24 cellular contexts compared by ENCODE assay signal in the genomic region with DNA sequence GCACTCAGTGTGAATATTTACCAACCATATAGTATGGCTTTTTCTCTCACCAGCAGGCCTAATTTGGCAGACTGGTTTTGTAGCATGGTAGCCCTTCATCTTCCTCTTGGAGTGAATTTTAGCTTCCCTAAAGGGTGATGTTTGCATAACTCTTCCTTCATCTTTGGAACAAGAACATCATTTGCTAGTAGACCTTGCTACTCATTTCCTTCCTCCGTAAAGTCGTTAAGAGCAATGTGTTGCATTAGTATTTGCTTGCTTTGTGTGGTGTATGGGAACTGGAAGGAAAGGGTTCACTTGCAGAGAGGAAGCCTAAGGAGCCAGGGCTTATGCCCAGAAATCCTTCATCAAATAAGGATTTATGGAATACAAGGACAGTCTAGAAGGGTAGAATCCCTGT.
"Had no signal": no experiment of that assay in that cellular context is flagged by ENCODE, and none has a peak within 500 bp of the region (broad histone marks: within the 10 kb centered on the region; RNA-seq: fewer than 3 reads in every experiment).

No MANE protein-coding gene starts in this region.

- H3K9me3 Mint-ChIP-seq: immature natural killer cell; memory B cell; natural killer cell treated with Interleukin-12 subunit alpha and Interleukin-12 subunit beta and Interleukin-15 and Interleukin-18, amount 100 ng/mL, for 72 hours; stimulated activated effector memory CD8-positive, alpha-beta T cell treated with anti-CD3 and anti-CD28 coated beads, Interleukin-12 subunit alpha, Interleukin-12 subunit beta, amount 100 ng/mL, for 72 hours had no signal

- H3K27ac Mint-ChIP-seq: immature natural killer cell; memory B cell; natural killer cell treated with Interleukin-12 subunit alpha and Interleukin-12 subunit beta and Interleukin-15 and Interleukin-18, amount 100 ng/mL, for 72 hours; progenitor cell of endocrine pancreas; stimulated activated effector memory CD8-positive, alpha-beta T cell treated with anti-CD3 and anti-CD28 coated beads, Interleukin-12 subunit alpha, Interleukin-12 subunit beta, amount 100 ng/mL, for 72 hours; stimulated activated naive CD8-positive, alpha-beta T cell treated with anti-CD3 and anti-CD28 coated beads, Interleukin-15, amount 100 ng/mL, for 72 hours had no signal

- H3K9me3 ChIP-seq: esophagus muscularis mucosa, gastroesophageal sphincter, left ventricle myocardium inferior, lower lobe of right lung, pancreas, testis, tibial nerve, upper lobe of right lung had no signal

- H3K4me1 ChIP-seq: esophagus muscularis mucosa, gastroesophageal sphincter, lower lobe of right lung, pancreas, testis, tibial nerve, upper lobe of right lung had no signal

- DNase-seq: cortex of kidney; effector memory CD4-positive, alpha-beta T cell; glutamatergic neuron; immature natural killer cell; left cardiac atrium; left ventricle myocardium inferior; lower lobe of right lung; midbrain; occipital lobe; pancreas; right cardiac atrium; stimulated activated CD4-positive, alpha-beta T cell treated with anti-CD3 and anti-CD28 coated beads, Interleukin-4, amount 100 ng/mL, for 1 hour; stimulated activated CD8-positive, alpha-beta memory T cell treated with anti-CD3 and anti-CD28 coated beads, Interleukin-4, amount 100 ng/mL, for 48 hours; stimulated activated naive CD8-positive, alpha-beta T cell treated with anti-CD3 and anti-CD28 coated beads, Interleukin-15, amount 100 ng/mL, for 72 hours; testis; upper lobe of right lung had no signal

- H3K27me3 ChIP-seq: esophagus muscularis mucosa, gastroesophageal sphincter, pancreas, testis, tibial nerve, upper lobe of right lung had no signal

- H3K4me3 Mint-ChIP-seq: immature natural killer cell; memory B cell; natural killer cell treated with Interleukin-12 subunit alpha and Interleukin-12 subunit beta and Interleukin-15 and Interleukin-18, amount 100 ng/mL, for 72 hours; stimulated activated effector memory CD8-positive, alpha-beta T cell treated with anti-CD3 and anti-CD28 coated beads, Interleukin-12 subunit alpha, Interleukin-12 subunit beta, amount 100 ng/mL, for 72 hours; stimulated activated naive CD8-positive, alpha-beta T cell treated with anti-CD3 and anti-CD28 coated beads, Interleukin-15, amount 100 ng/mL, for 72 hours had no signal

- FAIRE-seq: endometrium, pancreas had no signal

- H3K4me3 ChIP-seq: esophagus muscularis mucosa, gastroesophageal sphincter, left ventricle myocardium inferior, lower lobe of right lung, pancreas, testis, tibial nerve, upper lobe of right lung had no signal

- ATAC-seq: gastroesophageal sphincter; natural killer cell treated with Interleukin-12 subunit alpha and Interleukin-12 subunit beta and Interleukin-15 and Interleukin-18, amount 100 ng/mL, for 72 hours; pancreas; right cardiac atrium; stimulated activated effector memory CD8-positive, alpha-beta T cell treated with anti-CD3 and anti-CD28 coated beads, Interleukin-12 subunit alpha, Interleukin-12 subunit beta, amount 100 ng/mL, for 72 hours; stimulated activated naive CD8-positive, alpha-beta T cell treated with anti-CD3 and anti-CD28 coated beads, Interleukin-15, amount 100 ng/mL, for 72 hours; upper lobe of right lung had no signal

- H3K4me1 Mint-ChIP-seq: immature natural killer cell; memory B cell; stimulated activated effector memory CD8-positive, alpha-beta T cell treated with anti-CD3 and anti-CD28 coated beads, Interleukin-12 subunit alpha, Interleukin-12 subunit beta, amount 100 ng/mL, for 72 hours; stimulated activated naive CD8-positive, alpha-beta T cell treated with anti-CD3 and anti-CD28 coated beads, Interleukin-15, amount 100 ng/mL, for 72 hours had no signal

- H3K27ac ChIP-seq: esophagus muscularis mucosa, gastroesophageal sphincter, left ventricle myocardium inferior, lower lobe of right lung, pancreas, testis, tibial nerve, upper lobe of right lung had no signal

- H3K36me3 ChIP-seq: esophagus muscularis mucosa, gastroesophageal sphincter, left ventricle myocardium inferior, lower lobe of right lung, pancreas, tibial nerve, upper lobe of right lung had no signal

- H3K36me3 Mint-ChIP-seq: immature natural killer cell; memory B cell; natural killer cell treated with Interleukin-12 subunit alpha and Interleukin-12 subunit beta and Interleukin-15 and Interleukin-18, amount 100 ng/mL, for 72 hours; stimulated activated effector memory CD8-positive, alpha-beta T cell treated with anti-CD3 and anti-CD28 coated beads, Interleukin-12 subunit alpha, Interleukin-12 subunit beta, amount 100 ng/mL, for 72 hours had no signal

- H3K27me3 Mint-ChIP-seq: memory B cell; natural killer cell treated with Interleukin-12 subunit alpha and Interleukin-12 subunit beta and Interleukin-15 and Interleukin-18, amount 100 ng/mL, for 72 hours; progenitor cell of endocrine pancreas; stimulated activated naive CD8-positive, alpha-beta T cell treated with anti-CD3 and anti-CD28 coated beads, Interleukin-15, amount 100 ng/mL, for 72 hours had no signal
